Comparison of ENCODE assay signal across 4 cellular contexts in genomic region chr2:190297880-190298279, GRCh38. TPM values are rescaled to one million over a fixed set of nuclear protein-coding genes. Genes with fewer than 3 reads are reported as not detected.
DNase-seq lines count a peak whose midpoint lies in the region; ATAC-seq, FAIRE-seq and TF ChIP-seq lines count a peak whose summit lies in the region.
"Not testable (repeated sequence)": the region's sequence is repeated elsewhere in the genome, so short reads cannot be mapped to it uniquely, and the experiment has no call there.

No MANE protein-coding gene starts in this region.

- FAIRE-seq in K562 (lab: Jason Lieb, UNC), result not testable (repeated sequence)

- TF ChIP-seq CTCF in HEK293 (tag by site-specific recombination; IDR thresholded peaks at IDR 0.05); K562 (IDR thresholded peaks at IDR 0.05 in 2 of 3, conservative IDR thresholded peaks at IDR 0.05 in 1 of 3; ENCODE audit: insufficient read depth in 2 of 3, low read depth in 1 of 3, low read length in 3 of 3); endothelial cell (IDR thresholded peaks at IDR 0.05; ENCODE audit: unreplicated experiment); progenitor cell of endocrine pancreas (IDR thresholded peaks at IDR 0.05; ENCODE audit: unreplicated experiment): not testable (repeated sequence)

- TF ChIP-seq RAD21 in K562 (CRISPR knock-in tag; conservative IDR thresholded peaks at IDR 0.05 in 1 of 2, IDR thresholded peaks at IDR 0.05 in 1 of 2), result not testable (repeated sequence)

- not testable (repeated sequence) for H2AFZ ChIP-seq in K562 (ENCODE audit: low read depth, low read length)

- DNase-seq in K562 (ENCODE audit: extremely low read depth in 1 of 4, low spot score in 3 of 4); endothelial cell (ENCODE audit: low spot score); progenitor cell of endocrine pancreas (ENCODE audit: low spot score, unreplicated experiment): not testable (repeated sequence)

- not testable (repeated sequence) for H3K9me3 ChIP-seq in HEK293 (ENCODE audit: control insufficient read depth, insufficient read depth, low read depth, low read length); K562 (replicated peaks; ENCODE audit: control insufficient read depth, insufficient read depth, low read depth, low read length)

- in situ Hi-C loops in K562 (cut with MboI), result not testable (repeated sequence)

- H3K4me3 ChIP-seq in HEK293 (ENCODE audit: low read depth, low read length); K562: not testable (repeated sequence)

- H3K36me3 ChIP-seq in HEK293 (ENCODE audit: control insufficient read depth in 2 of 2, insufficient read depth in 1 of 2, low read length in 2 of 2) (peaks cover 0 to 39% of the 10 kb centered on the region in 2 experiments; a peak in 2 of 3 replicates), K562 (ENCODE audit: control insufficient read depth, insufficient read depth, low read length) (peaks cover 32% of the 10 kb centered on the region; the same call in 2 of the 3 replicates)

- not testable (repeated sequence) for H3K27ac ChIP-seq in HEK293 (ENCODE audit: extremely low read depth, low read depth, low read length); K562 (ENCODE audit: extremely low read depth, low read depth, low read length)

- not testable (repeated sequence) for TF ChIP-seq EP300 in K562 (IDR thresholded peaks at IDR 0.05; ENCODE audit: low read length)

- H3K4me3 Mint-ChIP-seq in endothelial cell (ENCODE audit: unreplicated experiment), result peak overlapping the region; percentile 22
- not testable (repeated sequence) for H3K4me3 Mint-ChIP-seq in progenitor cell of endocrine pancreas (ENCODE audit: low read depth)

- H3K27ac Mint-ChIP-seq in endothelial cell (ENCODE audit: unreplicated experiment), result not testable (repeated sequence)
- H3K27ac Mint-ChIP-seq in progenitor cell of endocrine pancreas, result peak overlapping the region; percentile 56

- H3K27me3 Mint-ChIP-seq in endothelial cell (ENCODE audit: unreplicated experiment); progenitor cell of endocrine pancreas: not testable (repeated sequence)

- CTCF ChIA-PET in HEK293 (lab: Yijun Ruan, JAX), result interaction anchor here (0.6 kb wide), 1 partner anchor 14 kb away, joined by 4 read pairs; no protein-coding TSS in a partner anchor
- CTCF ChIA-PET in K562 (lab: Yijun Ruan, JAX; ENCODE audit: low intra/inter-chr PET ratio), result not testable (repeated sequence)

- not testable (repeated sequence) for TF ChIP-seq POLR2A in K562 (conservative IDR thresholded peaks at IDR 0.05)

- not testable (repeated sequence) for H4K20me1 ChIP-seq in K562 (replicated peaks; ENCODE audit: control insufficient read depth, insufficient read depth, low read length)

- H3K9me3 Mint-ChIP-seq in endothelial cell (ENCODE audit: unreplicated experiment), result not testable (repeated sequence)
- peaks cover 18% of the 10 kb centered on the region for H3K9me3 Mint-ChIP-seq in progenitor cell of endocrine pancreas (ENCODE audit: low read depth)

- not testable (repeated sequence) for H3K9ac ChIP-seq in K562 (ENCODE audit: insufficient read depth in 1 of 2, low read depth in 2 of 2, low read length in 2 of 2)

- not testable (repeated sequence) for H3K27me3 ChIP-seq in K562 (ENCODE audit: control insufficient read depth in 2 of 2, insufficient read depth in 2 of 2, low read length in 2 of 2)

- POLR2A ChIA-PET in HEK293 (lab: Yijun Ruan, JAX); K562 (lab: Yijun Ruan, JAX): not testable (repeated sequence)

- not testable (repeated sequence) for H3K79me2 ChIP-seq in K562 (ENCODE audit: control insufficient read depth, insufficient read depth, low read length)

- H3K4me2 ChIP-seq in K562 (ENCODE audit: insufficient read depth, low read length), result not testable (repeated sequence)

- intact Hi-C loops in K562 (cut with micrococcal nuclease), result not testable (repeated sequence)

- BruUV-seq in K562 (replicated peaks; lab: Mats Ljungman, UMichigan), result not testable (repeated sequence)

- H3K4me1 ChIP-seq in HEK293 (ENCODE audit: control insufficient read depth, insufficient read depth, low read length); K562 (replicated peaks in 1 of 2; ENCODE audit: control insufficient read depth in 2 of 2, insufficient read depth in 2 of 2, low read length in 2 of 2): not testable (repeated sequence)

- H3K36me3 Mint-ChIP-seq in endothelial cell (ENCODE audit: low read depth, unreplicated experiment) (peaks cover 39% of the 10 kb centered on the region), progenitor cell of endocrine pancreas (ENCODE audit: insufficient read depth) (peaks cover 49% of the 10 kb centered on the region)

- 75% methylated on average over 1 of the region's 2 CpGs for WGBS in K562 (ENCODE audit: insufficient coverage, low coverage, missing lambda C conversion rate)

- ATAC-seq in K562, result not testable (repeated sequence)

- peaks cover 24% of the 10 kb centered on the region for H3K4me1 Mint-ChIP-seq in endothelial cell (ENCODE audit: unreplicated experiment)
- H3K4me1 Mint-ChIP-seq in progenitor cell of endocrine pancreas (ENCODE audit: low read depth), result not testable (repeated sequence)

- H3K9me1 ChIP-seq in K562 (ENCODE audit: control insufficient read depth, insufficient read depth, low read length), result not testable (repeated sequence)

TF ChIP-seq in HEK293, 187 proteins besides CTCF, POLR2A, EP300 and RAD21:
- TF ChIP-seq ZNF146 (tag by site-specific recombination; IDR thresholded peaks at IDR 0.05), result peak; percentile 63
TF ChIP-seq in HEK293: peak in this region for 1; not testable (repeated sequence) for 186.

TF ChIP-seq in K562, 482 proteins besides CTCF, POLR2A, EP300 and RAD21:
- peak; percentile 96 for TF ChIP-seq ZNF146 (CRISPR knock-in tag; IDR thresholded peaks at IDR 0.05; ENCODE audit: unreplicated experiment)
TF ChIP-seq in K562: peak in this region for 1; not testable (repeated sequence) for 481.

RNA-seq across cellular contexts. Expression of gene HIBCH, which starts 21.7 kb away (rescaled TPM):
- total RNA-seq in K562 (2011; cell fraction: chromatin; rRNA removed; ENCODE audit: low replicate concordance), result 22.5 and 54.1 TPM in 2 replicates
- total RNA-seq in K562 (2011; cell fraction: nucleolus; rRNA removed), result 14.1 and 19.7 TPM in 2 replicates
- total RNA-seq in K562 (2011; cell fraction: nucleoplasm; rRNA removed), result 31.6 and 50.0 TPM in 2 replicates
- total RNA-seq in K562 (2014; rRNA removed) (14.9 and 17.0 TPM in 2 replicates), K562 (2014; rRNA removed; fragmentation: Illumina TruSeq; extraction: Trizol) (31.9 and 34.5 TPM in 2 replicates), K562 (2015; rRNA removed; fragmentation: Illumina TruSeq; extraction: Trizol) (20.7 and 24.6 TPM in 2 replicates), K562 (2021) (25.9 and 28.3 TPM in 2 replicates), endothelial cell (ENCODE audit: unreplicated experiment) (29.8 TPM), progenitor cell of endocrine pancreas (49.5 and 54.8 TPM in 2 replicates)
- polyA plus RNA-seq in K562 (2011; rRNA removed) (21.5 and 36.3 TPM in 2 replicates), K562 (2014; fragmentation: Illumina TruSeq; extraction: Trizol) (25.4 and 25.6 TPM in 2 replicates), K562 (2014; fragmentation: Nextera tagmentation; extraction: Ambion mirVana) (10 to 100 TPM; 52.8 to 65.4 TPM), K562 (2014; rRNA removed) (24.0 and 26.1 TPM in 2 replicates)
- polyA plus RNA-seq in K562 (2011; cell fraction: cytosol; rRNA removed), result 2.8 and 5.5 TPM in 2 replicates
- 17.5 and 21.0 TPM in 2 replicates for polyA plus RNA-seq in K562 (2011; cell fraction: nucleus; rRNA removed)
- 16.8 and 28.2 TPM in 2 replicates for polyA plus RNA-seq in K562 (2012)
- polyA minus RNA-seq in K562 (2011; rRNA and poly(A)+ RNA removed), result 28.5 and 33.6 TPM in 2 replicates
- 8.1 and 10.1 TPM in 2 replicates for polyA minus RNA-seq in K562 (2011; cell fraction: cytosol; rRNA and poly(A)+ RNA removed)
- polyA minus RNA-seq in K562 (2011; cell fraction: nucleus; rRNA and poly(A)+ RNA removed), result 20.9 and 30.0 TPM in 2 replicates

RNA-seq across cellular contexts. Expression of gene INPP1, which starts 45.5 kb away (rescaled TPM):
- 3.1 and 5.7 TPM in 2 replicates for total RNA-seq in K562 (2011; cell fraction: chromatin; rRNA removed; ENCODE audit: low replicate concordance)
- 1.5 and 2.2 TPM in 2 replicates for total RNA-seq in K562 (2011; cell fraction: nucleolus; rRNA removed)
- 2.9 and 4.4 TPM in 2 replicates for total RNA-seq in K562 (2011; cell fraction: nucleoplasm; rRNA removed)
- total RNA-seq in K562 (2014; rRNA removed), result 3.1 and 11.8 TPM in 2 replicates
- total RNA-seq in K562 (2014; rRNA removed; fragmentation: Illumina TruSeq; extraction: Trizol), result 6.6 and 6.7 TPM in 2 replicates
- 3.3 and 4.5 TPM in 2 replicates for total RNA-seq in K562 (2015; rRNA removed; fragmentation: Illumina TruSeq; extraction: Trizol)
- total RNA-seq in K562 (2021), result 5.0 and 5.3 TPM in 2 replicates
- polyA plus RNA-seq in K562 (2011; rRNA removed), result 2.5 and 9.9 TPM in 2 replicates
- 1.6 and 4.4 TPM in 2 replicates for polyA plus RNA-seq in K562 (2011; cell fraction: cytosol; rRNA removed)
- polyA plus RNA-seq in K562 (2011; cell fraction: nucleus; rRNA removed), result 3.6 and 10.5 TPM in 2 replicates
- 3.2 and 6.0 TPM in 2 replicates for polyA plus RNA-seq in K562 (2012)
- 6.5 and 7.7 TPM in 2 replicates for polyA plus RNA-seq in K562 (2014; fragmentation: Illumina TruSeq; extraction: Trizol)
- polyA plus RNA-seq in K562 (2014; fragmentation: Nextera tagmentation; extraction: Ambion mirVana), result 1 to 10 TPM; 3.7 to 6.1 TPM
- 6.3 and 7.7 TPM in 2 replicates for polyA plus RNA-seq in K562 (2014; rRNA removed)
- polyA minus RNA-seq in K562 (2011; rRNA and poly(A)+ RNA removed), result 1.9 and 8.7 TPM in 2 replicates
- polyA minus RNA-seq in K562 (2011; cell fraction: cytosol; rRNA and poly(A)+ RNA removed), result 1.6 and 3.5 TPM in 2 replicates
- 0.67 and 2.8 TPM in 2 replicates for polyA minus RNA-seq in K562 (2011; cell fraction: nucleus; rRNA and poly(A)+ RNA removed)
- 11.7 TPM for total RNA-seq in endothelial cell (ENCODE audit: unreplicated experiment)
- 15.4 and 15.5 TPM in 2 replicates for total RNA-seq in progenitor cell of endocrine pancreas
